ENCODE assay signal across 17 cellular contexts in genomic region chr1:47813970-47814369, GRCh38.
DNase-seq lines count a peak whose midpoint lies in the region; ATAC-seq and TF ChIP-seq lines count a peak whose summit lies in the region.
"Had no signal": no experiment of that assay in that cellular context is flagged by ENCODE, and none has a peak within 500 bp of the region (broad histone marks: within the 10 kb centered on the region; RNA-seq: fewer than 3 reads in every experiment).

No MANE protein-coding gene starts in this region.

- intact Hi-C loops in Right ventricle myocardium inferior (cut with DNase I) (no loop called here), left ventricle myocardium superior (cut with micrococcal nuclease) (no loop called here), tibial artery (cut with DNase I; ENCODE audit: low total_unique reads) (no loop called here)
- intact Hi-C loops in CD4-positive, alpha-beta memory T cell (cut with micrococcal nuclease), result no loop called here

- H3K4me1 ChIP-seq in tibial artery, result peaks cover 0 to 89% (median 67%) of the 10 kb centered on the region in 4 donors
- no peaks in the 10 kb centered on the region for H3K4me1 ChIP-seq in CD4-positive, alpha-beta memory T cell (ENCODE audit: insufficient read depth, low read length)

- no peaks in the 10 kb centered on the region for H3K36me3 Mint-ChIP-seq in brain
- H3K36me3 Mint-ChIP-seq in nephron (ENCODE audit: low read depth), result peaks cover 3% of the 10 kb centered on the region
- no peaks in the 10 kb centered on the region for H3K36me3 Mint-ChIP-seq in CD4-positive, alpha-beta memory T cell

- peak overlapping the region in 3 of 5 experiments; percentile 55 to 88 (median 73) for H3K27ac Mint-ChIP-seq in brain
- peak overlapping the region; percentile 71 to 94 (median 84) for H3K27ac Mint-ChIP-seq in nephron
- H3K27ac Mint-ChIP-seq in CD4-positive, alpha-beta memory T cell, result no peak overlapping the region
- H3K27ac Mint-ChIP-seq: CD4-positive, alpha-beta T cell; HFFc6 had no signal

- H3K4me3 ChIP-seq in tibial artery, result no peak overlapping the region
- no peak overlapping the region for H3K4me3 ChIP-seq in CD4-positive, alpha-beta memory T cell (ENCODE audit: low read length in 2 of 2)

- CTCF ChIA-PET in CD4-positive, alpha-beta memory T cell (lab: Charles Lee; ENCODE audit: partially characterized antibody), result no interaction called here

- peaks cover 0 to 3% (median 0%) of the 10 kb centered on the region in 5 experiments for H3K9me3 Mint-ChIP-seq in brain
- no peaks in the 10 kb centered on the region for H3K9me3 Mint-ChIP-seq in nephron
- H3K9me3 Mint-ChIP-seq in CD4-positive, alpha-beta memory T cell, result no peaks in the 10 kb centered on the region
- H3K9me3 Mint-ChIP-seq: CD4-positive, alpha-beta T cell had no signal

- H3K4me1 Mint-ChIP-seq in brain (peaks cover 62% of the 10 kb centered on the region), nephron (peaks cover 92% of the 10 kb centered on the region)
- no peaks in the 10 kb centered on the region for H3K4me1 Mint-ChIP-seq in CD4-positive, alpha-beta memory T cell

- H3K4me3 Mint-ChIP-seq in brain (peak overlapping the region in 1 of 5 experiments; percentile 6), nephron (peak overlapping the region; percentile 19 to 61 (median 52))
- H3K4me3 Mint-ChIP-seq in CD4-positive, alpha-beta memory T cell, result no peak overlapping the region
- H3K4me3 Mint-ChIP-seq: CD4-positive, alpha-beta T cell; HFFc6 had no signal

- H3K27me3 Mint-ChIP-seq in brain (peaks cover 11% of the 10 kb centered on the region), nephron (ENCODE audit: low read depth) (peaks cover 13% of the 10 kb centered on the region)
- peaks cover 3 to 5% of the 10 kb centered on the region in 2 donors for H3K27me3 Mint-ChIP-seq in CD4-positive, alpha-beta memory T cell

- DNase-seq in Right ventricle myocardium inferior (ENCODE audit: missing footprints) (peak; percentile 45), left ventricle myocardium superior (no peak), tibial artery (no peak), amniotic stem cell (lab: John Stamatoyannopoulos, UW) (no peak)
- DNase-seq in CD4-positive, alpha-beta memory T cell, result no peak
- DNase-seq: 8988T; AML-193; C1 segment of cervical spinal cord; CD4-positive, alpha-beta T cell; DND-41; GOT3; HCEC 1CT; HFFc6; IMR-90 had no signal

- POLR2A ChIA-PET in CD4-positive, alpha-beta memory T cell (lab: Charles Lee; ENCODE audit: partially characterized antibody), result no interaction called here

- peak overlapping the region; percentile 55 to 77 for H3K27ac ChIP-seq in tibial artery
- H3K27ac ChIP-seq in CD4-positive, alpha-beta memory T cell (ENCODE audit: low read depth, low read length), result no peak overlapping the region

- no peak for TF ChIP-seq CTCF in brain (conservative IDR thresholded peaks at IDR 0.05)
- no peak for TF ChIP-seq CTCF in nephron (IDR thresholded peaks at IDR 0.05; ENCODE audit: unreplicated experiment in 3 of 3)
- TF ChIP-seq CTCF in tibial artery (IDR thresholded peaks at IDR 0.05), result no peak

- no peak for ATAC-seq in Right ventricle myocardium inferior
- no peak for ATAC-seq in left ventricle myocardium superior
- no peak for ATAC-seq in HG03097 (IDR thresholded peaks at IDR 0.05; ENCODE audit: low FRiP score, unreplicated experiment)

- no peaks in the 10 kb centered on the region for H3K36me3 ChIP-seq in tibial artery
- H3K36me3 ChIP-seq in CD4-positive, alpha-beta memory T cell (ENCODE audit: insufficient read depth, low read length), result no peaks in the 10 kb centered on the region

- no peaks in the 10 kb centered on the region for H3K27me3 ChIP-seq in tibial artery
- H3K27me3 ChIP-seq in CD4-positive, alpha-beta memory T cell (ENCODE audit: insufficient read depth, low read length), result no peaks in the 10 kb centered on the region

- H3K9me3 ChIP-seq in tibial artery, result no peaks in the 10 kb centered on the region
- no peaks in the 10 kb centered on the region for H3K9me3 ChIP-seq in CD4-positive, alpha-beta memory T cell (ENCODE audit: control insufficient read depth in 1 of 2, low read length in 2 of 2)

Comparison
In these comparisons a context has a peak if more than half of its experiments do, and no peak if none do; other contexts are left out.
1. H3K27ac Mint-ChIP-seq: peak in brain (3 of 5) and nephron (3 of 3); none in CD4-positive, alpha-beta memory T cell (0 of 7).
2. H3K4me3 Mint-ChIP-seq: peak in nephron (3 of 3); none in CD4-positive, alpha-beta memory T cell (0 of 8).